ENCODE assay signal across 19 cellular contexts in the genomic region with DNA sequence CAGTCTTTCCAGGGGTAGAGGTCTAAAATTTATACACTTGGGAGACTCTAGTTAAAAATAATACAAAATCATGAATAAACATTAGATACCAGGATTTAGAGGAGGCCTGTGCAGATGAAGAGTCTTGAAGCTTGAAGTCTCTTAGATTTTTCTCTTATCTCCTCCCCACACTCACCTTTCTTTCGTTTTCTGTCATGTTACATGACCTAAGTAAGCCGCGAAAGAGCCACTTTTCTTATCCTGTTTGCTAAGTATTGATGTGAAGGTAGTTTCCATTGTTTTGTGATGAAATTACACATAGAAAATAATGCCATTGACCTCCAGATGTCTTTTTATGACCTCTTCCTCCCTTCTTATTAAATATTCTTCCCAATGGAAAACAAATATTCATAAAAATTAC.
"Had no signal": no experiment of that assay in that cellular context is flagged by ENCODE, and none has a peak within 500 bp of the region (broad histone marks: within the 10 kb centered on the region; RNA-seq: fewer than 3 reads in every experiment).

No MANE protein-coding gene starts in this region.

- H3K79me2 ChIP-seq: hepatocyte, parathyroid adenoma had no signal

- H3K9me3 Mint-ChIP-seq: endodermal cell; stimulated activated memory B cell treated with anti-CD40 and anti-IgM and Interleukin-4, amounts not matched to agents 10 μg/mL and 1 μg/mL and 100 μg/mL, for 72 hours; stimulated activated naive CD8-positive, alpha-beta T cell treated with anti-CD3 and anti-CD28 coated beads, Interleukin-15, Interleukin-2, amounts not matched to agents 100 ng/mL and 50 ng/mL, for 24 hours had no signal

- H3K9me3 ChIP-seq: left ventricle myocardium inferior, lower lobe of right lung, prostate gland, right lobe of liver, tibial artery, upper lobe of right lung, vagina had no signal

- DNase-seq: effector CD4-positive, alpha-beta T cell; foreskin melanocyte; kidney; left cardiac atrium; left ventricle myocardium inferior; lower lobe of right lung; right lobe of liver; stimulated activated CD4-positive, alpha-beta T cell treated with anti-CD3 and anti-CD28 coated beads, Interleukin-1b, Interleukin-23, amount 100 ng/mL, for 48 hours; stimulated activated CD4-positive, alpha-beta T cell treated with anti-CD3 and anti-CD28 coated beads, Interleukin-4, amount 100 ng/mL, for 24 hours; tibial artery; upper lobe of right lung had no signal

- H3K27ac ChIP-seq: hepatocyte, left ventricle myocardium inferior, lower lobe of right lung, parathyroid adenoma, prostate gland, right lobe of liver, tibial artery, upper lobe of right lung, vagina had no signal

- H3K36me3 ChIP-seq: left ventricle myocardium inferior, lower lobe of right lung, prostate gland, right lobe of liver, tibial artery, upper lobe of right lung, vagina had no signal

- H3K27me3 ChIP-seq: hepatocyte, right lobe of liver, upper lobe of right lung, vagina had no signal

- H3K4me3 Mint-ChIP-seq: natural killer cell treated with Interleukin-12 subunit alpha and Interleukin-12 subunit beta and Interleukin-15 and Interleukin-18, amount 100 ng/mL, for 72 hours; stimulated activated memory B cell treated with anti-CD40 and anti-IgM and Interleukin-4, amounts not matched to agents 10 μg/mL and 1 μg/mL and 100 μg/mL, for 72 hours; stimulated activated naive CD8-positive, alpha-beta T cell treated with anti-CD3 and anti-CD28 coated beads, Interleukin-15, Interleukin-2, amounts not matched to agents 100 ng/mL and 50 ng/mL, for 24 hours had no signal

- H3K4me3 ChIP-seq: hepatocyte, lower lobe of right lung, prostate gland, right lobe of liver, tibial artery, upper lobe of right lung, vagina had no signal

- H3K9ac ChIP-seq: parathyroid adenoma had no signal

- H3K4me1 ChIP-seq: lower lobe of right lung, parathyroid adenoma, prostate gland, upper lobe of right lung, vagina had no signal

- H3K27ac Mint-ChIP-seq: natural killer cell treated with Interleukin-12 subunit alpha and Interleukin-12 subunit beta and Interleukin-15 and Interleukin-18, amount 100 ng/mL, for 72 hours; stimulated activated memory B cell treated with anti-CD40 and anti-IgM and Interleukin-4, amounts not matched to agents 10 μg/mL and 1 μg/mL and 100 μg/mL, for 72 hours; stimulated activated naive CD8-positive, alpha-beta T cell treated with anti-CD3 and anti-CD28 coated beads, Interleukin-15, Interleukin-2, amounts not matched to agents 100 ng/mL and 50 ng/mL, for 24 hours had no signal

- H3K27me3 Mint-ChIP-seq: natural killer cell treated with Interleukin-12 subunit alpha and Interleukin-12 subunit beta and Interleukin-15 and Interleukin-18, amount 100 ng/mL, for 72 hours; stimulated activated memory B cell treated with anti-CD40 and anti-IgM and Interleukin-4, amounts not matched to agents 10 μg/mL and 1 μg/mL and 100 μg/mL, for 72 hours had no signal

- H3K36me3 Mint-ChIP-seq: natural killer cell treated with Interleukin-12 subunit alpha and Interleukin-12 subunit beta and Interleukin-15 and Interleukin-18, amount 100 ng/mL, for 72 hours; stimulated activated memory B cell treated with anti-CD40 and anti-IgM and Interleukin-4, amounts not matched to agents 10 μg/mL and 1 μg/mL and 100 μg/mL, for 72 hours had no signal
